In the genomic region with DNA sequence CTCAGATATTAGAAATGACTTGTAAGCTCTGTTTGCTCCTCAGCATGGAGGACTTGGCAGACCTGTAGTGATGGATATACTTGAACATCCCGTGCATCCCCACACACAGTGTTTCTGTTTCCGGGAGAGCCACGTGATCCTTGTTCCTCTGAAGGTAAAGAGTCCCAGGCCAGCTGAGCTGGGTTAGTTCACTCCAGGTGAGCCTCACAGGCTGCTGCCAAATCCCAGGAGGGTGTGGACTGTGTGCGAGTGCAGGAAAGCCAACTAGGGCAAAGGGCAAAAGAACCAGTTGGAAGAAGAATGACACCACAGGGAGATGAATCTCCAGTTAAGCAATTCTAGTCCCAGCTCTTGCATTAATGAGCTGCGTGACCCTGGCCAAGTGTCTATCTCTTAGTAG, we compare ENCODE assay signal across 1 cellular context.
TF ChIP-seq lines count a peak whose summit lies in the region.

No MANE protein-coding gene starts in this region.

TF ChIP-seq in K562, 482 proteins besides CTCF, POLR2A, EP300 and RAD21 (continues in another document):
- TF ChIP-seq STAT5B (CRISPR knock-in tag; IDR thresholded peaks at IDR 0.05) (no peak), CTBP1 (IDR thresholded peaks at IDR 0.05; ENCODE audit: borderline replicate concordance) (peak; percentile 14; the same call in 1 of the 2 replicates), CUX1 (CRISPR knock-in tag; IDR thresholded peaks at IDR 0.05) (no peak), THRB (CRISPR knock-in tag; conservative IDR thresholded peaks at IDR 0.05) (no peak), ARID4B (CRISPR knock-in tag; IDR thresholded peaks at IDR 0.05) (no peak), TBL1XR1 (IDR thresholded peaks at IDR 0.05; ENCODE audit: low read length in 2 of 2) (no peak), PRPF4 (IDR thresholded peaks at IDR 0.05; ENCODE audit: insufficient read depth, low read depth, low read length, poor library complexity, severe bottlenecking) (no peak), TAF15 (IDR thresholded peaks at IDR 0.05; ENCODE audit: low read depth, low read length) (no peak), SNIP1 (IDR thresholded peaks at IDR 0.05; ENCODE audit: low read depth) (no peak), ID3 (CRISPR knock-in tag; IDR thresholded peaks at IDR 0.05) (no peak), ID3 (tag; IDR thresholded peaks at IDR 0.05) (no peak), USF2 (CRISPR knock-in tag; IDR thresholded peaks at IDR 0.05) (peak; percentile 30; the same call in 1 of the 2 replicates), HLTF (IDR thresholded peaks at IDR 0.05) (no peak), E2F8 (IDR thresholded peaks at IDR 0.05; ENCODE audit: low read depth, partially characterized antibody) (no peak), CEBPB (tag; IDR thresholded peaks at IDR 0.05) (0 out of 2 replicates have a peak, but pooled peaks have one; percentile 21), ZNF384 (IDR thresholded peaks at IDR 0.05; ENCODE audit: low read depth, low read length) (no peak), MLLT1 (IDR thresholded peaks at IDR 0.05) (no peak), ZNF436 (CRISPR knock-in tag; IDR thresholded peaks at IDR 0.05) (no peak), NONO (IDR thresholded peaks at IDR 0.05; ENCODE audit: low read depth in 2 of 2, low read length in 1 of 2) (no peak), NFE2L1 (tag; IDR thresholded peaks at IDR 0.05; ENCODE audit: borderline replicate concordance, low read depth) (no peak), KDM5B (IDR thresholded peaks at IDR 0.05; ENCODE audit: insufficient replicate concordance, low read depth, low read length) (no peak), PHTF2 (CRISPR knock-in tag; IDR thresholded peaks at IDR 0.05) (no peak), TBP (optimal IDR thresholded peaks at IDR 0.05; ENCODE audit: low read depth, low read length) (no peak)
- TF ChIP-seq, protein P1, sequence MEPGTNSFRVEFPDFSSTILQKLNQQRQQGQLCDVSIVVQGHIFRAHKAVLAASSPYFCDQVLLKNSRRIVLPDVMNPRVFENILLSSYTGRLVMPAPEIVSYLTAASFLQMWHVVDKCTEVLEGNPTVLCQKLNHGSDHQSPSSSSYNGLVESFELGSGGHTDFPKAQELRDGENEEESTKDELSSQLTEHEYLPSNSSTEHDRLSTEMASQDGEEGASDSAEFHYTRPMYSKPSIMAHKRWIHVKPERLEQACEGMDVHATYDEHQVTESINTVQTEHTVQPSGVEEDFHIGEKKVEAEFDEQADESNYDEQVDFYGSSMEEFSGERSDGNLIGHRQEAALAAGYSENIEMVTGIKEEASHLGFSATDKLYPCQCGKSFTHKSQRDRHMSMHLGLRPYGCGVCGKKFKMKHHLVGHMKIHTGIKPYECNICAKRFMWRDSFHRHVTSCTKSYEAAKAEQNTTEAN (CRISPR knock-in tag; IDR thresholded peaks at IDR 0.05) = no peak
- TF ChIP-seq, protein P2, sequence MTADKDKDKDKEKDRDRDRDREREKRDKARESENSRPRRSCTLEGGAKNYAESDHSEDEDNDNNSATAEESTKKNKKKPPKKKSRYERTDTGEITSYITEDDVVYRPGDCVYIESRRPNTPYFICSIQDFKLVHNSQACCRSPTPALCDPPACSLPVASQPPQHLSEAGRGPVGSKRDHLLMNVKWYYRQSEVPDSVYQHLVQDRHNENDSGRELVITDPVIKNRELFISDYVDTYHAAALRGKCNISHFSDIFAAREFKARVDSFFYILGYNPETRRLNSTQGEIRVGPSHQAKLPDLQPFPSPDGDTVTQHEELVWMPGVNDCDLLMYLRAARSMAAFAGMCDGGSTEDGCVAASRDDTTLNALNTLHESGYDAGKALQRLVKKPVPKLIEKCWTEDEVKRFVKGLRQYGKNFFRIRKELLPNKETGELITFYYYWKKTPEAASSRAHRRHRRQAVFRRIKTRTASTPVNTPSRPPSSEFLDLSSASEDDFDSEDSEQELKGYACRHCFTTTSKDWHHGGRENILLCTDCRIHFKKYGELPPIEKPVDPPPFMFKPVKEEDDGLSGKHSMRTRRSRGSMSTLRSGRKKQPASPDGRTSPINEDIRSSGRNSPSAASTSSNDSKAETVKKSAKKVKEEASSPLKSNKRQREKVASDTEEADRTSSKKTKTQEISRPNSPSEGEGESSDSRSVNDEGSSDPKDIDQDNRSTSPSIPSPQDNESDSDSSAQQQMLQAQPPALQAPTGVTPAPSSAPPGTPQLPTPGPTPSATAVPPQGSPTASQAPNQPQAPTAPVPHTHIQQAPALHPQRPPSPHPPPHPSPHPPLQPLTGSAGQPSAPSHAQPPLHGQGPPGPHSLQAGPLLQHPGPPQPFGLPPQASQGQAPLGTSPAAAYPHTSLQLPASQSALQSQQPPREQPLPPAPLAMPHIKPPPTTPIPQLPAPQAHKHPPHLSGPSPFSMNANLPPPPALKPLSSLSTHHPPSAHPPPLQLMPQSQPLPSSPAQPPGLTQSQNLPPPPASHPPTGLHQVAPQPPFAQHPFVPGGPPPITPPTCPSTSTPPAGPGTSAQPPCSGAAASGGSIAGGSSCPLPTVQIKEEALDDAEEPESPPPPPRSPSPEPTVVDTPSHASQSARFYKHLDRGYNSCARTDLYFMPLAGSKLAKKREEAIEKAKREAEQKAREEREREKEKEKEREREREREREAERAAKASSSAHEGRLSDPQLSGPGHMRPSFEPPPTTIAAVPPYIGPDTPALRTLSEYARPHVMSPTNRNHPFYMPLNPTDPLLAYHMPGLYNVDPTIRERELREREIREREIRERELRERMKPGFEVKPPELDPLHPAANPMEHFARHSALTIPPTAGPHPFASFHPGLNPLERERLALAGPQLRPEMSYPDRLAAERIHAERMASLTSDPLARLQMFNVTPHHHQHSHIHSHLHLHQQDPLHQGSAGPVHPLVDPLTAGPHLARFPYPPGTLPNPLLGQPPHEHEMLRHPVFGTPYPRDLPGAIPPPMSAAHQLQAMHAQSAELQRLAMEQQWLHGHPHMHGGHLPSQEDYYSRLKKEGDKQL (CRISPR knock-in tag; IDR thresholded peaks at IDR 0.05; ENCODE audit: borderline replicate concordance) = no peak
